ENCODE assay signal across 21 cellular contexts in the genomic region with DNA sequence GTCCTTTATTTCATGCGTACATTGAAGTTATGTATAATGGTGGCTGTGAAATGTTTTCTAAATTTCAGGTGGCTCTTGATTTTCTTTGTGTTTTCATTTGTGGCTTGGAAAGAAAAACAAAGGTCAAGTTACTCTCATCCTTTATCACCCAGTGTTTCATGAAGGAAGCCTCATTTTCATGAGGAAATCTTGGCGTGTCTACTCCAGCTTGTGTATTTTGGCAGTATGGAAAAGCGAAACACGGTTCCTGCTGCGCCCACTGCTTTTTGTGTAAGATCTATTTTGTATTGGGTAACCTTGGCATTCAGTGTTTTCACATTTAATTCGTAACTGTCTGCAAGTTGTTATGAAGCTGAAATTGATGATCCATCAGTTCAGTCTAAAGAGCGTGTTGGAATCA.
DNase-seq lines count a peak whose midpoint lies in the region; FAIRE-seq and TF ChIP-seq lines count a peak whose summit lies in the region.
"Had no signal": no experiment of that assay in that cellular context is flagged by ENCODE, and none has a peak within 500 bp of the region (broad histone marks: within the 10 kb centered on the region; RNA-seq: fewer than 3 reads in every experiment).

No MANE protein-coding gene starts in this region.

- H2AFZ ChIP-seq in astrocyte (ENCODE audit: low read depth, low read length) (no peak overlapping the region), Karpas-422 (ENCODE audit: low read length) (no peak overlapping the region)

- H3K36me3 Mint-ChIP-seq in astrocyte (ENCODE audit: low read depth, unreplicated experiment) (peaks cover 9% of the 10 kb centered on the region), progenitor cell of endocrine pancreas (ENCODE audit: insufficient read depth) (peaks cover 8% of the 10 kb centered on the region)
- H3K36me3 Mint-ChIP-seq: activated CD8-positive, alpha-beta memory T cell treated with anti-CD3 and anti-CD28 coated beads, Interleukin-2, amount 10 ng/mL, durations not matched to agents 7 days and 5 days had no signal

- FAIRE-seq in astrocyte (lab: Jason Lieb, UNC) = no peak
- FAIRE-seq: GM12891, K562 had no signal

- CTCF ChIA-PET in HEK293 (lab: Yijun Ruan, JAX) = interaction anchor here (0.6 kb wide), 2 partner anchors 38 to 109 kb away, joined by 3 read pairs; no protein-coding TSS in a partner anchor

- H3K4me1 Mint-ChIP-seq in astrocyte (ENCODE audit: low read depth, unreplicated experiment) (peaks cover 41% of the 10 kb centered on the region), progenitor cell of endocrine pancreas (ENCODE audit: low read depth) (peaks cover 54% of the 10 kb centered on the region)
- H3K4me1 Mint-ChIP-seq: activated CD4-positive, alpha-beta T cell treated with anti-CD3 and anti-CD28 coated beads for 36 hours; activated CD8-positive, alpha-beta memory T cell treated with anti-CD3 and anti-CD28 coated beads, Interleukin-2, amount 10 ng/mL, durations not matched to agents 7 days and 5 days; B cell had no signal

- no peak overlapping the region for H3K27ac ChIP-seq in HEK293 (ENCODE audit: extremely low read depth, low read depth, low read length)
- H3K27ac ChIP-seq in astrocyte (ENCODE audit: low read depth, low read length) = no peak overlapping the region
- no peak overlapping the region for H3K27ac ChIP-seq in Peyer's patch
- no peak overlapping the region for H3K27ac ChIP-seq in Karpas-422 (ENCODE audit: low read length)
- H3K27ac ChIP-seq: coronary artery, epithelial cell of prostate had no signal

- H3K4me3 ChIP-seq in HEK293 (ENCODE audit: low read depth, low read length) (no peak overlapping the region), astrocyte (ENCODE audit: insufficient read depth, low read depth, low read length) (no peak overlapping the region), Peyer's patch (no peak overlapping the region), Karpas-422 (ENCODE audit: low read length) (no peak overlapping the region)
- H3K4me3 ChIP-seq: coronary artery, K562 had no signal

- H3K9me3 ChIP-seq in HEK293 (ENCODE audit: control insufficient read depth, insufficient read depth, low read depth, low read length) = no peaks in the 10 kb centered on the region
- H3K9me3 ChIP-seq in astrocyte (ENCODE audit: insufficient read depth, low read depth, low read length) = no peaks in the 10 kb centered on the region
- no peaks in the 10 kb centered on the region for H3K9me3 ChIP-seq in Peyer's patch
- no peaks in the 10 kb centered on the region for H3K9me3 ChIP-seq in Karpas-422 (ENCODE audit: low read length)
- H3K9me3 ChIP-seq: Caco-2 had no signal

- H3K27ac Mint-ChIP-seq in astrocyte (ENCODE audit: unreplicated experiment) (no peak overlapping the region), progenitor cell of endocrine pancreas (peak overlapping the region; percentile 4)
- H3K27ac Mint-ChIP-seq: activated CD4-positive, alpha-beta T cell treated with anti-CD3 and anti-CD28 coated beads for 36 hours; activated CD8-positive, alpha-beta memory T cell treated with anti-CD3 and anti-CD28 coated beads, Interleukin-2, amount 10 ng/mL, durations not matched to agents 7 days and 5 days; B cell had no signal

- H3K36me3 ChIP-seq in HEK293 (ENCODE audit: control insufficient read depth in 2 of 2, insufficient read depth in 1 of 2, low read length in 2 of 2) = no peaks in the 10 kb centered on the region
- H3K36me3 ChIP-seq in astrocyte (ENCODE audit: insufficient read depth, low read length) = no peaks in the 10 kb centered on the region
- H3K36me3 ChIP-seq in Peyer's patch = no peaks in the 10 kb centered on the region
- H3K36me3 ChIP-seq in Karpas-422 (ENCODE audit: insufficient read depth, low read length) = no peaks in the 10 kb centered on the region

- TF ChIP-seq CTCF in HEK293 (tag by site-specific recombination; IDR thresholded peaks at IDR 0.05) (no peak), astrocyte (IDR thresholded peaks at IDR 0.05; ENCODE audit: insufficient read depth, low read depth, low read length) (no peak), progenitor cell of endocrine pancreas (IDR thresholded peaks at IDR 0.05; ENCODE audit: unreplicated experiment) (no peak), Peyer's patch (IDR thresholded peaks at IDR 0.05) (no peak)

- H3K9me3 Mint-ChIP-seq in astrocyte (ENCODE audit: unreplicated experiment) (no peaks in the 10 kb centered on the region), progenitor cell of endocrine pancreas (ENCODE audit: low read depth) (no peaks in the 10 kb centered on the region)

- no peaks in the 10 kb centered on the region for H3K9me2 ChIP-seq in Karpas-422 (replicated peaks; ENCODE audit: insufficient read depth, low read length)

- no peak for TF ChIP-seq POLR2A in Peyer's patch (IDR thresholded peaks at IDR 0.05)

- peaks cover 12% of the 10 kb centered on the region for H4K20me1 ChIP-seq in astrocyte (ENCODE audit: insufficient read depth, low read length)
- H4K20me1 ChIP-seq in Karpas-422 (ENCODE audit: insufficient read depth, low read depth, low read length) = no peaks in the 10 kb centered on the region

- DNase-seq in astrocyte (ENCODE audit: low read depth) = peak; percentile 31
- peak; percentile 12 for DNase-seq in fibroblast of the conjunctiva (ENCODE audit: low read depth)
- no peak for DNase-seq in progenitor cell of endocrine pancreas (ENCODE audit: low spot score, unreplicated experiment)
- DNase-seq in Peyer's patch = no peak
- no peak for DNase-seq in Karpas-422
- no peak for DNase-seq in epidermal melanocyte (ENCODE audit: insufficient read length, low spot score)
- DNase-seq: activated CD4-positive, alpha-beta T cell treated with anti-CD3 and anti-CD28 coated beads for 36 hours; activated CD8-positive, alpha-beta memory T cell treated with anti-CD3 and anti-CD28 coated beads, Interleukin-2, amount 10 ng/mL, durations not matched to agents 7 days and 5 days; activated effector memory CD4-positive, alpha-beta T cell treated with Interleukin-2 at 50 U/mL for 16 hours; Caco-2; head of caudate nucleus; midbrain; NCI-H446; NK-92 treated with Interleukin-12 subunit alpha and Interleukin-12 subunit beta, amount 100 ng/mL, for 24 hours; stimulated activated CD4-positive, alpha-beta T cell treated with anti-CD3 and anti-CD28 coated beads, Interleukin-4, amount 100 ng/mL, for 1 hour had no signal

- H3K27me3 Mint-ChIP-seq in astrocyte (ENCODE audit: low read depth, unreplicated experiment) (no peaks in the 10 kb centered on the region), progenitor cell of endocrine pancreas (no peaks in the 10 kb centered on the region)

- H3K79me2 ChIP-seq in astrocyte (ENCODE audit: insufficient read depth, low read length) (peaks cover 14% of the 10 kb centered on the region), Karpas-422 (ENCODE audit: low read length) (no peaks in the 10 kb centered on the region)

- POLR2A ChIA-PET in HEK293 (lab: Yijun Ruan, JAX) = no interaction called here

- no peak overlapping the region for H3K4me3 Mint-ChIP-seq in astrocyte (ENCODE audit: unreplicated experiment)
- H3K4me3 Mint-ChIP-seq in progenitor cell of endocrine pancreas (ENCODE audit: low read depth) = no peak overlapping the region
- H3K4me3 Mint-ChIP-seq: activated CD4-positive, alpha-beta T cell treated with anti-CD3 and anti-CD28 coated beads for 36 hours; activated CD8-positive, alpha-beta memory T cell treated with anti-CD3 and anti-CD28 coated beads, Interleukin-2, amount 10 ng/mL, durations not matched to agents 7 days and 5 days; B cell had no signal

- H3K27me3 ChIP-seq in astrocyte (ENCODE audit: insufficient read depth, low read length) (no peaks in the 10 kb centered on the region), Peyer's patch (no peaks in the 10 kb centered on the region), Karpas-422 (ENCODE audit: low read length) (no peaks in the 10 kb centered on the region)

- H3K9ac ChIP-seq in astrocyte (ENCODE audit: low read length) (no peak overlapping the region), Karpas-422 (ENCODE audit: low read length) (no peak overlapping the region)

- H3K4me1 ChIP-seq in HEK293 (ENCODE audit: control insufficient read depth, insufficient read depth, low read length) (peaks cover 43% of the 10 kb centered on the region), astrocyte (ENCODE audit: insufficient read depth, low read length) (peaks cover 18% of the 10 kb centered on the region), Peyer's patch (peaks cover 0 to 9% (median 0%) of the 10 kb centered on the region in 4 donors), Karpas-422 (ENCODE audit: low read length) (no peaks in the 10 kb centered on the region)

- H3K4me2 ChIP-seq in astrocyte (ENCODE audit: low read length) = no peak overlapping the region
- H3K4me2 ChIP-seq in Karpas-422 (ENCODE audit: low read depth, low read length, poor library complexity, severe bottlenecking) = no peak overlapping the region

TF ChIP-seq in HEK293, 187 proteins besides CTCF, POLR2A, EP300 and RAD21 (continues in another document):
- TF ChIP-seq ZNF664 (tag by site-specific recombination; IDR thresholded peaks at IDR 0.05) (0 out of 2 replicates have a peak, but pooled peaks have one; percentile 18), ZXDB (tag by site-specific recombination; IDR thresholded peaks at IDR 0.05) (peak; percentile 53; the same call in 1 of the 2 replicates), KLF16 (tag by site-specific recombination; IDR thresholded peaks at IDR 0.05) (no peak), ZNF830 (tag by site-specific recombination; IDR thresholded peaks at IDR 0.05; ENCODE audit: low read depth) (no peak), ZNF16 (tag by site-specific recombination; IDR thresholded peaks at IDR 0.05; ENCODE audit: low read depth) (no peak), ZNF660 (tag by site-specific recombination; IDR thresholded peaks at IDR 0.05) (no peak), ZNF341 (tag by site-specific recombination; IDR thresholded peaks at IDR 0.05; ENCODE audit: low read depth) (no peak), KLF10 (tag by site-specific recombination; IDR thresholded peaks at IDR 0.05) (no peak), ZNF580 (tag by site-specific recombination; IDR thresholded peaks at IDR 0.05) (peak; percentile 75)
- TF ChIP-seq, protein P1, sequence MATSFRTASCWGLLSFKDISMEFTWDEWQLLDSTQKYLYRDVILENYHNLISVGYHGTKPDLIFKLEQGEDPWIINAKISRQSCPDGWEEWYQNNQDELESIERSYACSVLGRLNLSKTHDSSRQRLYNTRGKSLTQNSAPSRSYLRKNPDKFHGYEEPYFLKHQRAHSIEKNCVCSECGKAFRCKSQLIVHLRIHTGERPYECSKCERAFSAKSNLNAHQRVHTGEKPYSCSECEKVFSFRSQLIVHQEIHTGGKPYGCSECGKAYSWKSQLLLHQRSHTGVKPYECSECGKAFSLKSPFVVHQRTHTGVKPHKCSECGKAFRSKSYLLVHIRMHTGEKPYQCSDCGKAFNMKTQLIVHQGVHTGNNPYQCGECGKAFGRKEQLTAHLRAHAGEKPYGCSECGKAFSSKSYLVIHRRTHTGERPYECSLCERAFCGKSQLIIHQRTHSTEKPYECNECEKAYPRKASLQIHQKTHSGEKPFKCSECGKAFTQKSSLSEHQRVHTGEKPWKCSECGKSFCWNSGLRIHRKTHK (tag by site-specific recombination; IDR thresholded peaks at IDR 0.05) = no peak

Comparison
In these comparisons a context has a peak if more than half of its experiments do, and no peak if none do; other contexts are left out.
1. DNase-seq: peak in astrocyte (single experiment) and fibroblast of the conjunctiva (single experiment); none in progenitor cell of endocrine pancreas (single experiment), Peyer's patch (0 of 3), Karpas-422 (single experiment) and epidermal melanocyte (single experiment).